In genomic region chr10:48453451-48454301, GRCh38 we compare ENCODE assay signal across 24 cellular contexts.
DNase-seq lines count a peak whose midpoint lies in the region; ATAC-seq and TF ChIP-seq lines count a peak whose summit lies in the region.
"Had no signal": no experiment of that assay in that cellular context is flagged by ENCODE, and none has a peak within 500 bp of the region (broad histone marks: within the 10 kb centered on the region; RNA-seq: fewer than 3 reads in every experiment).

No MANE protein-coding gene starts in this region.

- peaks cover 10% of the 10 kb centered on the region for H3K27me3 Mint-ChIP-seq in activated T-cell treated with anti-CD3 and anti-CD28 coated beads, Interleukin-2, amount 50 U/mL, for 4 hours (ENCODE audit: low read depth)
- no peaks in the 10 kb centered on the region for H3K27me3 Mint-ChIP-seq in H9 (ENCODE audit: low read depth)
- H3K27me3 Mint-ChIP-seq: activated CD4-positive, alpha-beta memory T cell treated with anti-CD3 and anti-CD28 coated beads, Interleukin-2, amount 10 ng/mL, durations not matched to agents 7 days and 5 days had no signal

- no peaks in the 10 kb centered on the region for H4K20me1 ChIP-seq in H9 (ENCODE audit: control insufficient read depth, insufficient read depth, insufficient read length)

- DNase-seq in activated T-cell treated with anti-CD3 and anti-CD28 coated beads, Interleukin-2, amount 50 U/mL, for 1 hour = peak; percentile 5
- DNase-seq in activated T-cell treated with anti-CD3 and anti-CD28 coated beads, Interleukin-2, amount 50 U/mL, for 4 hours = no peak
- no peak for DNase-seq in H9
- DNase-seq in left lobe of liver (ENCODE audit: low spot score) = peak; percentile 36
- peak; percentile 67 for DNase-seq in posterior vena cava (ENCODE audit: low spot score)
- DNase-seq in NCI-H2029 (lab: John Stamatoyannopoulos, UW) = no peak
- DNase-seq in globus pallidus (ENCODE audit: low spot score) = no peak
- DNase-seq: activated CD4-positive, alpha-beta memory T cell treated with anti-CD3 and anti-CD28 coated beads, Interleukin-2, amount 10 ng/mL, durations not matched to agents 7 days and 5 days; C1 segment of cervical spinal cord; central memory CD4-positive, alpha-beta T cell; effector CD8-positive, alpha-beta T cell; GM23248; immature natural killer cell; MG63; NCI-H187; retina; RPMI8226; stimulated activated naive B cell treated with anti-CD40 and anti-IgM and Interleukin-4, amounts not matched to agents 10 μg/mL and 1 μg/mL and 100 μg/mL, for 72 hours had no signal

- WGBS in H9 (ENCODE audit: extremely low coverage, insufficient read length, low lambda C conversion rate) = no CpG with 5 or more reads among the region's 19 CpGs

- ATAC-seq in activated T-cell treated with anti-CD3 and anti-CD28 coated beads, Interleukin-2, amount 50 U/mL, for 4 hours = no peak
- ATAC-seq in left lobe of liver = no peak
- no peak for ATAC-seq in HG03039 (IDR thresholded peaks at IDR 0.05; ENCODE audit: unreplicated experiment)
- ATAC-seq: activated T-helper 17 cell treated with anti-CD3 and anti-CD28 coated beads, Interleukin-2, amount 50 U/mL, for 72 hours; stimulated activated naive B cell treated with anti-CD40 and anti-IgM and Interleukin-4, amounts not matched to agents 10 μg/mL and 1 μg/mL and 100 μg/mL, for 72 hours had no signal

- intact Hi-C loops in posterior vena cava (cut with DNase I) = no loop called here

- no peak overlapping the region for H2BK120ac ChIP-seq in H9 (ENCODE audit: low read depth, low read length, poor library complexity, severe bottlenecking)

- no peaks in the 10 kb centered on the region for H3K4me1 ChIP-seq in H9 (ENCODE audit: insufficient read depth, low read length)
- H3K4me1 ChIP-seq: adrenal gland, tibial artery had no signal

- H3K4me2 ChIP-seq in H9 (ENCODE audit: insufficient read depth, insufficient read length, low read length) = no peak overlapping the region

- peak overlapping the region in 2 of 3 experiments; percentile 63 to 77; a peak in 2 of 7 replicates for H3K27ac Mint-ChIP-seq in H9
- H3K27ac Mint-ChIP-seq: activated CD4-positive, alpha-beta memory T cell treated with anti-CD3 and anti-CD28 coated beads, Interleukin-2, amount 10 ng/mL, durations not matched to agents 7 days and 5 days; activated T-helper 17 cell treated with anti-CD3 and anti-CD28 coated beads, Interleukin-2, amount 50 U/mL, for 72 hours; immature natural killer cell; memory B cell had no signal

- no peaks in the 10 kb centered on the region for H3K9me3 Mint-ChIP-seq in activated T-cell treated with anti-CD3 and anti-CD28 coated beads, Interleukin-2, amount 50 U/mL, for 4 hours
- H3K9me3 Mint-ChIP-seq in H9 = no peaks in the 10 kb centered on the region
- H3K9me3 Mint-ChIP-seq: activated CD4-positive, alpha-beta memory T cell treated with anti-CD3 and anti-CD28 coated beads, Interleukin-2, amount 10 ng/mL, durations not matched to agents 7 days and 5 days; activated T-helper 17 cell treated with anti-CD3 and anti-CD28 coated beads, Interleukin-2, amount 50 U/mL, for 72 hours; immature natural killer cell; memory B cell; neural crest cell; stimulated activated naive B cell treated with anti-CD40 and anti-IgM and Interleukin-4, amounts not matched to agents 10 μg/mL and 1 μg/mL and 100 μg/mL, for 72 hours had no signal

- TF ChIP-seq CTCF in H9 (conservative IDR thresholded peaks at IDR 0.05) = no peak

- no peak overlapping the region for H2AFZ ChIP-seq in H9 (ENCODE audit: low read length)
- H2AFZ ChIP-seq: GM23248 had no signal

- no peaks in the 10 kb centered on the region for H3K9me3 ChIP-seq in H9 (ENCODE audit: control insufficient read depth, low read depth, low read length)
- H3K9me3 ChIP-seq: adrenal gland, MG63, tibial artery had no signal

- no peak overlapping the region for H4K8ac ChIP-seq in H9 (replicated peaks; ENCODE audit: insufficient read length, low read depth, low read length)

- H2BK12ac ChIP-seq in H9 (ENCODE audit: insufficient read length, low read depth, low read length) = no peak overlapping the region

- no peak overlapping the region for H2AK5ac ChIP-seq in H9 (ENCODE audit: insufficient read length, low read length)

- no peak overlapping the region for H2BK5ac ChIP-seq in H9 (ENCODE audit: insufficient read length, low read length)

- H3K79me2 ChIP-seq in H9 (ENCODE audit: insufficient read depth, low read length) = no peaks in the 10 kb centered on the region

- no peak overlapping the region for H3K18ac ChIP-seq in H9 (ENCODE audit: insufficient read length, low read depth, low read length)

- no peaks in the 10 kb centered on the region for H3K23me2 ChIP-seq in H9 (ENCODE audit: insufficient read length, low read depth, low read length, poor library complexity, severe bottlenecking)

- no peak overlapping the region for H3K14ac ChIP-seq in H9 (ENCODE audit: insufficient read depth, low read length)

- H3K4me3 Mint-ChIP-seq in activated T-cell treated with anti-CD3 and anti-CD28 coated beads, Interleukin-2, amount 50 U/mL, for 4 hours = no peak overlapping the region
- H3K4me3 Mint-ChIP-seq in H9 = no peak overlapping the region
- H3K4me3 Mint-ChIP-seq: activated CD4-positive, alpha-beta memory T cell treated with anti-CD3 and anti-CD28 coated beads, Interleukin-2, amount 10 ng/mL, durations not matched to agents 7 days and 5 days; activated T-helper 17 cell treated with anti-CD3 and anti-CD28 coated beads, Interleukin-2, amount 50 U/mL, for 72 hours; immature natural killer cell; memory B cell; neural crest cell; stimulated activated naive B cell treated with anti-CD40 and anti-IgM and Interleukin-4, amounts not matched to agents 10 μg/mL and 1 μg/mL and 100 μg/mL, for 72 hours had no signal

- no peak overlapping the region for H3K23ac ChIP-seq in H9 (ENCODE audit: insufficient read length, low read depth, low read length)

- no peaks in the 10 kb centered on the region for H3K36me3 Mint-ChIP-seq in activated T-cell treated with anti-CD3 and anti-CD28 coated beads, Interleukin-2, amount 50 U/mL, for 4 hours (ENCODE audit: insufficient read depth)
- H3K36me3 Mint-ChIP-seq in H9 (ENCODE audit: insufficient read depth in 1 of 3, low read depth in 3 of 3) = peaks cover 2 to 4% (median 4%) of the 10 kb centered on the region in 3 experiments; a peak in 4 of 7 replicates
- H3K36me3 Mint-ChIP-seq: immature natural killer cell, memory B cell had no signal

- no peaks in the 10 kb centered on the region for H3K79me1 ChIP-seq in H9 (ENCODE audit: insufficient read depth, low read depth, low read length, poor library complexity, severe bottlenecking)

- H3K27ac ChIP-seq in H9 (ENCODE audit: insufficient read length, low read depth, low read length) = no peak overlapping the region
- H3K27ac ChIP-seq: adrenal gland, GM23248, tibial artery had no signal

- no peak overlapping the region for H2BK15ac ChIP-seq in H9 (ENCODE audit: low read depth, low read length)

- H3K27me3 ChIP-seq in H9 (ENCODE audit: insufficient read depth, low read length) = no peaks in the 10 kb centered on the region
- H3K27me3 ChIP-seq: adrenal gland, MG63, tibial artery had no signal

- no peak overlapping the region for H3K9ac ChIP-seq in H9 (ENCODE audit: extremely low read depth, insufficient read length, low read length)
- H3K9ac ChIP-seq: GM23248 had no signal

- H3T11ph ChIP-seq in H9 (ENCODE audit: low read length) = no peak overlapping the region

- H3K56ac ChIP-seq in H9 (ENCODE audit: insufficient read length, low read depth, low read length) = no peak overlapping the region

- H3K4me1 Mint-ChIP-seq in activated T-cell treated with anti-CD3 and anti-CD28 coated beads, Interleukin-2, amount 50 U/mL, for 4 hours (ENCODE audit: low read depth) = no peaks in the 10 kb centered on the region
- H3K4me1 Mint-ChIP-seq in H9 = peaks cover 14 to 22% of the 10 kb centered on the region in 2 experiments; a peak in 3 of 4 replicates
- H3K4me1 Mint-ChIP-seq: activated CD4-positive, alpha-beta memory T cell treated with anti-CD3 and anti-CD28 coated beads, Interleukin-2, amount 10 ng/mL, durations not matched to agents 7 days and 5 days; activated T-helper 17 cell treated with anti-CD3 and anti-CD28 coated beads, Interleukin-2, amount 50 U/mL, for 72 hours; immature natural killer cell had no signal

- H2BK20ac ChIP-seq in H9 (ENCODE audit: low read depth, low read length, poor library complexity, severe bottlenecking) = no peak overlapping the region

- H3K4ac ChIP-seq in H9 (ENCODE audit: low read depth, low read length) = no peak overlapping the region

- no peak overlapping the region for H4K91ac ChIP-seq in H9 (ENCODE audit: insufficient read length, low read depth, low read length)

- no peak overlapping the region for H4K5ac ChIP-seq in H9 (ENCODE audit: insufficient read length, low read depth, low read length)

Comparison
In these comparisons a context has a peak if more than half of its experiments do, and no peak if none do; other contexts are left out.
1. DNase-seq: peak in activated T-cell treated with anti-CD3 and anti-CD28 coated beads, Interleukin-2, amount 50 U/mL, for 1 hour (single experiment), left lobe of liver (single experiment) and posterior vena cava (single experiment); none in activated T-cell treated with anti-CD3 and anti-CD28 coated beads, Interleukin-2, amount 50 U/mL, for 4 hours (single experiment), H9 (single experiment), NCI-H2029 (single experiment) and globus pallidus (single experiment).